ENCODE assay signal across 8 cellular contexts in the genomic region with DNA sequence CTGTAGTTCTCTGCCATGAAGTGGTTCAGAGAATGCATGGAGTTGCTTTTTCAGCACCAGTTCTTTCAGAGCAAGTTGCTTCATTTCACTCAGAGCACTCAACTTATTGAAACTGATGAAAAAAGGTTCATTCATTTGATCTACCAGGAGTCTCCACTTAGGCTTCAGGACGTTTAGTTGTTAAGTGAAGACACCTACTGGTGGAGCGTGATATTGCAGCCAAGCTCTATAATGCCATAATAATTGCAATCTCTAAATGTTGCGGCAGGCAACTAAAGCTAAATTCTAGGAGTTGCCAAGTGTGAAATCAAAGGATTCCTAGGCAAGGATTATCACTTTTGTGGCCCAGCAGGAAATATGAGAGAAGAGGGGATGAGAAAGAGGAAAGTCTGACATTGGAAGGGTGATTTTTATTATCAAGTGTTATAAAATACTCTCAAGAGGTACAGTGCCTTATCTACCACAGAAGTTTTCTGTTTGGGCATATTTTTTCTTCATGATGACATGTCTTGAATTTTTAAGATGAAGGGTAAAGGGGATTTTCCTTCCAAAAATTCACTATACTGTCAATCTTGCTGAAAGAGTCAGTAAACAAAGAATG.
A peak's percentile ranks its signal among the peaks of the same experiment; 100 is the strongest.
DNase-seq lines count a peak whose midpoint lies in the region; ATAC-seq and TF ChIP-seq lines count a peak whose summit lies in the region.

No MANE protein-coding gene starts in this region.

- no peaks in the 10 kb centered on the region for H3K36me3 ChIP-seq in GM06990 (ENCODE audit: control insufficient read depth, insufficient read depth, low read length)
- no peaks in the 10 kb centered on the region for H3K36me3 ChIP-seq in fibroblast of lung (ENCODE audit: control insufficient read depth, insufficient read depth, low read length)

- H3K27me3 ChIP-seq in GM06990 (replicated peaks; ENCODE audit: control insufficient read depth, insufficient read depth, low read length) = no peaks in the 10 kb centered on the region
- no peaks in the 10 kb centered on the region for H3K27me3 ChIP-seq in fibroblast of lung (ENCODE audit: control insufficient read depth, insufficient read depth, low read length)

- TF ChIP-seq CTCF in GM06990 (IDR thresholded peaks at IDR 0.05; ENCODE audit: insufficient read depth, low read length, poor library complexity, severe bottlenecking) (peak; percentile 86), fibroblast of lung (conservative IDR thresholded peaks at IDR 0.05 in 1 of 2, IDR thresholded peaks at IDR 0.05 in 1 of 2; ENCODE audit: low read depth in 1 of 2, low read length in 2 of 2) (peak; percentile 79 to 81)

- H3K4me3 ChIP-seq in GM06990 (replicated peaks; ENCODE audit: low read depth, low read length) (no peak overlapping the region), fibroblast of lung (replicated peaks in 1 of 4; ENCODE audit: control extremely low read depth in 1 of 4, insufficient read depth in 1 of 4, low read depth in 3 of 4, low read length in 4 of 4) (no peak overlapping the region)

- H3K4me2 ChIP-seq in fibroblast of lung (ENCODE audit: extremely low read depth, insufficient read depth, low read length) = no peak overlapping the region

- H3K4me1 ChIP-seq in fibroblast of lung (ENCODE audit: control insufficient read depth, extremely low read depth, insufficient read depth, low read length) = no peaks in the 10 kb centered on the region

- H3K79me2 ChIP-seq in fibroblast of lung (ENCODE audit: control insufficient read depth, insufficient read depth, low read length) = no peaks in the 10 kb centered on the region

- no peak overlapping the region for H3K27ac ChIP-seq in fibroblast of lung (ENCODE audit: insufficient read depth, low read length)

- no peak overlapping the region for H2AFZ ChIP-seq in fibroblast of lung (ENCODE audit: low read length)

- DNase-seq in AG08395 (ENCODE audit: low spot score) (peak; percentile 21), GM06990 (ENCODE audit: extremely low read depth, insufficient read length) (no peak), RPMI8226 (peak; percentile 27), fibroblast of lung (ENCODE audit: low read depth in 2 of 2) (peak; percentile 39 to 79), medulla oblongata (ENCODE audit: extremely low spot score) (no peak)
- DNase-seq in stimulated activated CD4-positive, alpha-beta T cell treated with anti-CD3 and anti-CD28 coated beads, Interleukin-2, amount 100 ng/mL, for 24 hours = peak; percentile 32 to 65

- H3K9ac ChIP-seq in fibroblast of lung (ENCODE audit: insufficient read depth, low read length) = no peak overlapping the region

- H3K9me3 ChIP-seq in fibroblast of lung (ENCODE audit: control insufficient read depth, insufficient read depth, low read depth, low read length) = no peaks in the 10 kb centered on the region

- no peak for ATAC-seq in GM18867 (IDR thresholded peaks at IDR 0.05; ENCODE audit: unreplicated experiment)
- ATAC-seq in GM18873 (IDR thresholded peaks at IDR 0.05; ENCODE audit: low FRiP score, unreplicated experiment) = no peak

- no peaks in the 10 kb centered on the region for H4K20me1 ChIP-seq in fibroblast of lung (ENCODE audit: control insufficient read depth, extremely low read depth, insufficient read depth, low read length)

Comparison
In these comparisons a context has a peak if more than half of its experiments do, and no peak if none do; other contexts are left out.
1. DNase-seq: peak in AG08395 (single experiment), RPMI8226 (single experiment), fibroblast of lung (2 of 2) and stimulated activated CD4-positive, alpha-beta T cell treated with anti-CD3 and anti-CD28 coated beads, Interleukin-2, amount 100 ng/mL, for 24 hours (2 of 2); none in GM06990 (single experiment) and medulla oblongata (single experiment).